Comparison of ENCODE assay signal across 3 cellular contexts in the genomic region with DNA sequence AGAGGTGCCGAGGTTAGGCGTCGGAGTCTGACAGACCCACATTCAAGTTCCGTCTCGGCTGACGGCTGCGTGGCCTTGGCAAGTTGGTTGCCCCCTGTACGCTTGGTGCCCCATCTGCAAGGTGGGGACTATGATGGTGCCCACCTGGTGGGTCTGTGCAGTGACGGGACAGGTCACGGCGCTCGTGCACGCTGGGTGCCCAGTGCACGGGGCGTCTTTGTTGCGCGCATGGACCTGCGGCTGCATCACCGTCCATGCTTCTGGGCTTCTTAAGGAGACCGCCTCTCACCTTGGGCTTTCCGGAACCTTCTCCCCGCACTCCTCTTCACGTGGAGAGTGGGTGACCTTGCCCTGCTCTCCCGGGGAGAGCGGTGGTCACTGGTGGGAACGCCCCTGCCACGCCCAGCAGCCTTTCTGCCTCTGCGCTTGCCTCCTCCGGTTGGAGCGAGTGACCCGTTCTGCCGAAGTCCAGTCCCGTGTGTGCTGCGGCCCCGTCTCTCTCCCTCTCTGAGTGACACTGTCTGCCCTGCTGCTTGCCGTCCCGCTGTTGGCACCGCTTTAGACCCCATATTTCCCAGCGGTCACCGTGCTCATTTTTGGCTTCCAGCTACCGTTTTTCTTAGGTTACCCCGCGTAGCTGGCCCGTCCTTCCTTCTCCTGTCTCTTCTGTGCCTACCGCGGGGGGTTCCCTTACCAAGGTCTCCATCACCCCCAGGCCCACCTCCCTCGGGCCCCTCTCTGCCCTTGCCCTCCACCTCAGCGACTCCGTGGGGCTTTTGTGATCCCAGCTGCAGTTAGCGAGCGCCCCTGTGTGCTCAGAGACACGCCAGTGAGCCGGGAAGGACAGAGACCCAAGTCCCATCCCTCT.
TF ChIP-seq lines count a peak whose summit lies in the region.

No MANE protein-coding gene starts in this region.

TF ChIP-seq in HEK293, 187 proteins besides CTCF, POLR2A, EP300 and RAD21:
- TF ChIP-seq ZBTB44 (tag by site-specific recombination; IDR thresholded peaks at IDR 0.05) (no peak), ZNF600 (tag by site-specific recombination; IDR thresholded peaks at IDR 0.05) (peak; percentile 74; the same call in 1 of the 2 replicates)

TF ChIP-seq in K562, 482 proteins besides CTCF, POLR2A, EP300 and RAD21:
- TF ChIP-seq, protein P1, sequence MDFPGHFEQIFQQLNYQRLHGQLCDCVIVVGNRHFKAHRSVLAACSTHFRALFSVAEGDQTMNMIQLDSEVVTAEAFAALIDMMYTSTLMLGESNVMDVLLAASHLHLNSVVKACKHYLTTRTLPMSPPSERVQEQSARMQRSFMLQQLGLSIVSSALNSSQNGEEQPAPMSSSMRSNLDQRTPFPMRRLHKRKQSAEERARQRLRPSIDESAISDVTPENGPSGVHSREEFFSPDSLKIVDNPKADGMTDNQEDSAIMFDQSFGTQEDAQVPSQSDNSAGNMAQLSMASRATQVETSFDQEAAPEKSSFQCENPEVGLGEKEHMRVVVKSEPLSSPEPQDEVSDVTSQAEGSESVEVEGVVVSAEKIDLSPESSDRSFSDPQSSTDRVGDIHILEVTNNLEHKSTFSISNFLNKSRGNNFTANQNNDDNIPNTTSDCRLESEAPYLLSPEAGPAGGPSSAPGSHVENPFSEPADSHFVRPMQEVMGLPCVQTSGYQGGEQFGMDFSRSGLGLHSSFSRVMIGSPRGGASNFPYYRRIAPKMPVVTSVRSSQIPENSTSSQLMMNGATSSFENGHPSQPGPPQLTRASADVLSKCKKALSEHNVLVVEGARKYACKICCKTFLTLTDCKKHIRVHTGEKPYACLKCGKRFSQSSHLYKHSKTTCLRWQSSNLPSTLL (IDR thresholded peaks at IDR 0.05), result no peak
- TF ChIP-seq RBFOX2 (IDR thresholded peaks at IDR 0.05; ENCODE audit: low read depth, low read length) (0 out of 2 replicates have a peak, but pooled peaks have one; percentile 23), POLR2G (IDR thresholded peaks at IDR 0.05; ENCODE audit: low read depth, low read length) (peak; percentile 19)

TF ChIP-seq in HEK293T, 16 proteins besides CTCF, POLR2A, EP300 and RAD21:
- TF ChIP-seq CTBP1 (IDR thresholded peaks at IDR 0.05; ENCODE audit: borderline replicate concordance) (no peak), LEF1 (IDR thresholded peaks at IDR 0.05; ENCODE audit: borderline replicate concordance) (no peak), FOXA1 (IDR thresholded peaks at IDR 0.05) (no peak), L3MBTL2 (conservative IDR thresholded peaks at IDR 0.05) (no peak), SUZ12 (IDR thresholded peaks at IDR 0.05) (no peak), FOXM1 (IDR thresholded peaks at IDR 0.05; ENCODE audit: borderline replicate concordance) (no peak), BHLHE40 (IDR thresholded peaks at IDR 0.05; ENCODE audit: borderline replicate concordance) (no peak), NFRKB (IDR thresholded peaks at IDR 0.05) (no peak), ARNT (IDR thresholded peaks at IDR 0.05) (no peak), HDGF (IDR thresholded peaks at IDR 0.05; ENCODE audit: borderline replicate concordance) (no peak), FOXK2 (IDR thresholded peaks at IDR 0.05) (no peak), ELF4 (IDR thresholded peaks at IDR 0.05) (no peak), TARDBP (IDR thresholded peaks at IDR 0.05) (no peak), ZNF384 (IDR thresholded peaks at IDR 0.05) (no peak), SP1 (IDR thresholded peaks at IDR 0.05) (no peak)
- TF ChIP-seq, protein P2, sequence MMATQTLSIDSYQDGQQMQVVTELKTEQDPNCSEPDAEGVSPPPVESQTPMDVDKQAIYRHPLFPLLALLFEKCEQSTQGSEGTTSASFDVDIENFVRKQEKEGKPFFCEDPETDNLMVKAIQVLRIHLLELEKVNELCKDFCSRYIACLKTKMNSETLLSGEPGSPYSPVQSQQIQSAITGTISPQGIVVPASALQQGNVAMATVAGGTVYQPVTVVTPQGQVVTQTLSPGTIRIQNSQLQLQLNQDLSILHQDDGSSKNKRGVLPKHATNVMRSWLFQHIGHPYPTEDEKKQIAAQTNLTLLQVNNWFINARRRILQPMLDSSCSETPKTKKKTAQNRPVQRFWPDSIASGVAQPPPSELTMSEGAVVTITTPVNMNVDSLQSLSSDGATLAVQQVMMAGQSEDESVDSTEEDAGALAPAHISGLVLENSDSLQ (IDR thresholded peaks at IDR 0.05), result no peak
TF ChIP-seq in HEK293T: peak in this region for 0.
